Comparison of ENCODE assay signal across 29 cellular contexts in genomic region chr2:241746084-241746483, GRCh38. TPM values are rescaled to one million over a fixed set of nuclear protein-coding genes. Genes with fewer than 3 reads are reported as not detected.
"Had no signal": no experiment of that assay in that cellular context is flagged by ENCODE, and none has a peak within 500 bp of the region (broad histone marks: within the 10 kb centered on the region; RNA-seq: fewer than 3 reads in every experiment).

No MANE protein-coding gene starts in this region.

- H3K9me3 Mint-ChIP-seq: activated B cell treated with CpG ODN at 0.5 μM for 24 hours; activated CD4-positive, alpha-beta memory T cell treated with anti-CD3 and anti-CD28 coated beads for 36 hours; activated naive CD4-positive, alpha-beta T cell treated with anti-CD3 and anti-CD28 coated beads, Interleukin-2, amount 50 U/mL, for 72 hours; activated naive CD8-positive, alpha-beta T cell treated with anti-CD3 and anti-CD28 coated beads, Interleukin-2, amount 50 U/mL, for 24 hours; activated T-cell treated with anti-CD3 and anti-CD28 coated beads, Interleukin-2, amount 50 U/mL, for 4 hours had no signal

- H3K4me1 ChIP-seq: ascending aorta, body of pancreas, Peyer's patch, SJCRH30 had no signal

- H3K4me1 Mint-ChIP-seq: activated B cell treated with CpG ODN at 0.5 μM for 24 hours had no signal

- DNase-seq: activated B cell treated with CpG ODN at 0.5 μM for 24 hours; activated CD4-positive, alpha-beta memory T cell treated with anti-CD3 and anti-CD28 coated beads for 36 hours; activated CD4-positive, alpha-beta T cell treated with anti-CD3 and anti-CD28 coated beads, Interleukin-2, amount 10 ng/mL, durations not matched to agents 7 days and 5 days; activated CD8-positive, alpha-beta memory T cell treated with anti-CD3 and anti-CD28 coated beads for 24 hours; activated effector memory CD4-positive, alpha-beta T cell treated with anti-CD3 and anti-CD28 coated beads, Interleukin-2, amount 50 U/mL, for 16 hours; activated naive CD4-positive, alpha-beta T cell treated with Interleukin-2 at 50 U/mL for 16 hours; activated naive CD8-positive, alpha-beta T cell treated with anti-CD3 and anti-CD28 coated beads, Interleukin-2, amount 50 U/mL, for 24 hours; activated T-cell treated with anti-CD3 and anti-CD28 coated beads, Interleukin-2, amount 50 U/mL, for 4 hours; amniotic stem cell; body of pancreas; central memory CD4-positive, alpha-beta T cell; MG63; NCI-H1105; NCI-H1436; NCI-H1694 treated with DMSO at 0.1 percent for 48 hours; NCI-H2029 treated with DMSO at 0.1 percent for 48 hours; NCI-H345; NCI-H510A; NCI-H526 treated with DMSO at 0.1 percent for 48 hours; NCI-H82; Peyer's patch; Right ventricle myocardium superior; SJCRH30; T-helper 17 cell; T1000 had no signal

- H3K4me3 ChIP-seq: ascending aorta, body of pancreas, MG63, Peyer's patch, SJCRH30 had no signal

- H3K27me3 ChIP-seq: ascending aorta, body of pancreas, MG63, Peyer's patch, SJCRH30 had no signal

- H3K27ac ChIP-seq: ascending aorta, body of pancreas, Peyer's patch, RWPE1, SJCRH30 had no signal

- H3K27ac Mint-ChIP-seq: activated B cell treated with CpG ODN at 0.5 μM for 24 hours; activated CD4-positive, alpha-beta memory T cell treated with anti-CD3 and anti-CD28 coated beads for 36 hours; activated CD4-positive, alpha-beta T cell treated with anti-CD3 and anti-CD28 coated beads, Interleukin-2, amount 10 ng/mL, durations not matched to agents 7 days and 5 days; activated naive CD4-positive, alpha-beta T cell treated with anti-CD3 and anti-CD28 coated beads, Interleukin-2, amount 50 U/mL, for 72 hours; activated naive CD8-positive, alpha-beta T cell treated with anti-CD3 and anti-CD28 coated beads, Interleukin-2, amount 50 U/mL, for 24 hours; T-helper 17 cell had no signal

- H3K27me3 Mint-ChIP-seq: activated B cell treated with CpG ODN at 0.5 μM for 24 hours; activated CD4-positive, alpha-beta memory T cell treated with anti-CD3 and anti-CD28 coated beads for 36 hours; activated CD4-positive, alpha-beta T cell treated with anti-CD3 and anti-CD28 coated beads, Interleukin-2, amount 10 ng/mL, durations not matched to agents 7 days and 5 days; activated naive CD8-positive, alpha-beta T cell treated with anti-CD3 and anti-CD28 coated beads, Interleukin-2, amount 50 U/mL, for 24 hours; T-helper 17 cell had no signal

- H3K4me3 Mint-ChIP-seq: activated B cell treated with CpG ODN at 0.5 μM for 24 hours; activated CD4-positive, alpha-beta memory T cell treated with anti-CD3 and anti-CD28 coated beads for 36 hours; activated CD4-positive, alpha-beta T cell treated with anti-CD3 and anti-CD28 coated beads, Interleukin-2, amount 10 ng/mL, durations not matched to agents 7 days and 5 days; activated naive CD8-positive, alpha-beta T cell treated with anti-CD3 and anti-CD28 coated beads, Interleukin-2, amount 50 U/mL, for 24 hours; activated T-cell treated with anti-CD3 and anti-CD28 coated beads, Interleukin-2, amount 50 U/mL, for 4 hours; T-helper 17 cell had no signal

- H3K9me3 ChIP-seq: ascending aorta, body of pancreas, MG63, Peyer's patch had no signal

- ATAC-seq: activated naive CD4-positive, alpha-beta T cell treated with anti-CD3 and anti-CD28 coated beads, Interleukin-2, amount 50 U/mL, for 72 hours; activated naive CD8-positive, alpha-beta T cell treated with anti-CD3 and anti-CD28 coated beads, Interleukin-2, amount 50 U/mL, for 24 hours; activated T-cell treated with anti-CD3 and anti-CD28 coated beads, Interleukin-2, amount 50 U/mL, for 4 hours; body of pancreas; T-helper 17 cell had no signal

RNA-seq across cellular contexts. Expression of gene GAL3ST2, which starts 30.5 kb away (rescaled TPM):
- total RNA-seq: activated B cell treated with CpG ODN at 0.5 μM for 24 hours; activated CD4-positive, alpha-beta T cell treated with anti-CD3 and anti-CD28 coated beads, Interleukin-2, amount 10 ng/mL, durations not matched to agents 7 days and 5 days; ascending aorta; body of pancreas; bronchial epithelial cell; Right ventricle myocardium superior; SJCRH30 had no signal
